8 cellular contexts compared by ENCODE assay signal in genomic region chr17:42744283-42744805, GRCh38. TPM values are rescaled to one million over a fixed set of nuclear protein-coding genes. Genes with fewer than 3 reads are reported as not detected.
A peak's percentile ranks its signal among the peaks of the same experiment; 100 is the strongest.
DNase-seq lines count a peak whose midpoint lies in the region; ATAC-seq and TF ChIP-seq lines count a peak whose summit lies in the region.

No MANE protein-coding gene starts in this region.

- under 1% methylated on average over 32 of the region's 32 CpGs for WGBS in prostate gland

- DNase-seq in Caco-2 (peak; percentile 90 to 91), HS-27A (ENCODE audit: low read depth) (peak; percentile 22), RWPE1 (ENCODE audit: low spot score) (peak; percentile 57), cardiac septum (ENCODE audit: low spot score) (peak; percentile 89), prostate gland (ENCODE audit: low spot score) (peak; percentile 76), upper lobe of right lung (peak; percentile 93)

- H3K27ac ChIP-seq in RWPE1, result peak overlapping the region; percentile 86
- peak overlapping the region; percentile 96 to 97 for H3K27ac ChIP-seq in prostate gland
- H3K27ac ChIP-seq in upper lobe of right lung, result peak overlapping the region; percentile 91

- TF ChIP-seq CTCF in Caco-2 (IDR thresholded peaks at IDR 0.05; ENCODE audit: insufficient read depth in 1 of 2, low read depth in 1 of 2, low read length in 1 of 2, severe bottlenecking in 1 of 2, unreplicated experiment in 1 of 2) (no peak), RWPE1 (conservative IDR thresholded peaks at IDR 0.05; ENCODE audit: low read depth) (no peak), prostate gland (IDR thresholded peaks at IDR 0.05) (no peak), upper lobe of right lung (IDR thresholded peaks at IDR 0.05) (no peak)

- peak overlapping the region; percentile 64 for H3K27ac Mint-ChIP-seq in Caco-2 (ENCODE audit: unreplicated experiment)
- peak overlapping the region; percentile 94 for H3K27ac Mint-ChIP-seq in activated naive CD8-positive, alpha-beta T cell

- no peak for TF ChIP-seq POLR2A in prostate gland (IDR thresholded peaks at IDR 0.05)

- CTCF ChIA-PET in Caco-2 (lab: Charles Lee), result interaction anchor here (0.7 to 1.7 kb wide), 3 partner anchors 19 to 80 kb away, joined by 3 to 13 read pairs (median 7); partner anchors contain the start of gene BECN1
- CTCF ChIA-PET in RWPE1 (lab: Yijun Ruan, JAX), result no interaction called here

- H3K9me3 Mint-ChIP-seq in Caco-2 (ENCODE audit: unreplicated experiment), result no peaks in the 10 kb centered on the region
- no peaks in the 10 kb centered on the region for H3K9me3 Mint-ChIP-seq in activated naive CD8-positive, alpha-beta T cell (ENCODE audit: low read depth)

- peaks cover 23% of the 10 kb centered on the region for H3K4me1 ChIP-seq in Caco-2
- peaks cover 16% of the 10 kb centered on the region for H3K4me1 ChIP-seq in prostate gland (replicated peaks)
- H3K4me1 ChIP-seq in upper lobe of right lung, result peaks cover 19% of the 10 kb centered on the region

- peaks cover 39% of the 10 kb centered on the region for H3K4me1 Mint-ChIP-seq in Caco-2 (ENCODE audit: low read depth, unreplicated experiment)
- peaks cover 25% of the 10 kb centered on the region for H3K4me1 Mint-ChIP-seq in activated naive CD8-positive, alpha-beta T cell (ENCODE audit: low read depth)

- no peaks in the 10 kb centered on the region for H3K9me3 ChIP-seq in Caco-2
- H3K9me3 ChIP-seq in prostate gland, result no peaks in the 10 kb centered on the region
- no peaks in the 10 kb centered on the region for H3K9me3 ChIP-seq in upper lobe of right lung

- H3K27me3 ChIP-seq in Caco-2 (replicated peaks; ENCODE audit: control insufficient read depth, insufficient read depth, low read length), result no peaks in the 10 kb centered on the region
- H3K27me3 ChIP-seq in prostate gland (replicated peaks; ENCODE audit: insufficient read depth), result no peaks in the 10 kb centered on the region
- no peaks in the 10 kb centered on the region for H3K27me3 ChIP-seq in upper lobe of right lung

- POLR2A ChIA-PET in Caco-2 (lab: Charles Lee) (interaction anchor here (1.6 kb wide), 1 partner anchor 136 kb away, joined by 6 read pairs; the partner anchor contains the start of genes RETREG3 and TUBG1), RWPE1 (lab: Yijun Ruan, JAX; ENCODE audit: low non-redundant PET) (no interaction called here)

- H3K27me3 Mint-ChIP-seq in Caco-2 (ENCODE audit: insufficient read depth, unreplicated experiment), result peaks cover 3% of the 10 kb centered on the region
- no peaks in the 10 kb centered on the region for H3K27me3 Mint-ChIP-seq in activated naive CD8-positive, alpha-beta T cell

- H3K36me3 ChIP-seq in Caco-2 (ENCODE audit: control insufficient read depth, insufficient read depth, low read length) (no peaks in the 10 kb centered on the region), prostate gland (no peaks in the 10 kb centered on the region), upper lobe of right lung (no peaks in the 10 kb centered on the region)

- intact Hi-C loops in Caco-2 (cut with micrococcal nuclease; ENCODE audit: unreplicated experiment) (loop anchor here (1.0 kb wide), 1 partner anchor 19 kb away; no protein-coding TSS in a partner anchor), cardiac septum (cut with DNase I) (loop anchor here (2.0 kb wide), 1 partner anchor 18 kb away; no protein-coding TSS in a partner anchor), prostate gland (cut with DNase I) (no loop called here), upper lobe of right lung (cut with DNase I) (no loop called here)

- peak overlapping the region; percentile 92 for H3K4me3 Mint-ChIP-seq in Caco-2 (ENCODE audit: unreplicated experiment)
- H3K4me3 Mint-ChIP-seq in activated naive CD8-positive, alpha-beta T cell, result peak overlapping the region; percentile 97

- ATAC-seq in GM19463 (IDR thresholded peaks at IDR 0.05; ENCODE audit: unreplicated experiment) (peak; percentile 65), upper lobe of right lung (peak; percentile 91)

- peaks cover 13% of the 10 kb centered on the region for H3K36me3 Mint-ChIP-seq in Caco-2 (ENCODE audit: insufficient read depth, unreplicated experiment)
- H3K36me3 Mint-ChIP-seq in activated naive CD8-positive, alpha-beta T cell, result no peaks in the 10 kb centered on the region

- TSS peak; percentile 81 for BruUV-seq in Caco-2 (replicated peaks; lab: Mats Ljungman, UMichigan)

- H3K4me3 ChIP-seq in Caco-2 (ENCODE audit: low read depth, low read length) (peak overlapping the region; percentile 63), prostate gland (peak overlapping the region; percentile 70 to 73), upper lobe of right lung (peak overlapping the region; percentile 79)

RNA-seq across cellular contexts. Expression of gene EZH1, which starts 0.5 kb away (rescaled TPM):
- total RNA-seq in Caco-2 (2022), result 16.9 and 18.0 TPM in 2 replicates
- total RNA-seq in cardiac septum, result 45.4 TPM
- total RNA-seq in prostate gland, result 10 to 100 TPM; 28.5 to 61.2 TPM
- total RNA-seq in upper lobe of right lung, result 58.4 TPM

RNA-seq across cellular contexts. Expression of gene RAMP2, which starts 16.7 kb away (rescaled TPM):
- total RNA-seq in Caco-2 (2022), result 21.4 and 24.3 TPM in 2 replicates
- total RNA-seq in cardiac septum, result 45.8 TPM
- 10 to 100 TPM; 16.3 TPM for total RNA-seq in prostate gland
- total RNA-seq in upper lobe of right lung, result 114 TPM

RNA-seq across cellular contexts. Expression of gene VPS25, which starts 28.9 kb away (rescaled TPM):
- total RNA-seq in Caco-2 (2022) (96.0 and 103 TPM in 2 replicates), cardiac septum (32.3 TPM), prostate gland (10 to 100 TPM; 57.4 to 91.8 TPM), upper lobe of right lung (42.3 TPM)

RNA-seq across cellular contexts. Expression of gene WNK4, which starts 36.1 kb away (rescaled TPM):
- total RNA-seq in Caco-2 (2022) (3.3 and 4.1 TPM in 2 replicates), cardiac septum (not detected), prostate gland (10 to 100 TPM; 24.7 to 28.9 TPM), upper lobe of right lung (0.38 TPM)

RNA-seq across cellular contexts. Expression of gene COA3, which starts 54.2 kb away (rescaled TPM):
- total RNA-seq in Caco-2 (2022) (63.5 and 63.6 TPM in 2 replicates), cardiac septum (61.4 TPM), prostate gland (100 to 1,000 TPM in 1 of 2 donors, 10 to 100 TPM in 1; 70.4 to 167 TPM), upper lobe of right lung (53.9 TPM)

Comparison
In these comparisons a context has a peak if more than half of its experiments do, and no peak if none do; other contexts are left out.
1. Peak in every context shown above with its lines: DNase-seq, ATAC-seq, H3K4me3 ChIP-seq and H3K27ac ChIP-seq.
2. DNase-seq: peak in every context shown above with its lines; median percentile 93 in upper lobe of right lung; 90 in Caco-2; 89 in cardiac septum; 76 in prostate gland; 57 in RWPE1; 22 in HS-27A.
3. intact Hi-C loops: an anchor here in Caco-2 (1.0 kb wide) and cardiac septum (2.0 kb wide); none called in prostate gland and upper lobe of right lung.